In the genomic region with DNA sequence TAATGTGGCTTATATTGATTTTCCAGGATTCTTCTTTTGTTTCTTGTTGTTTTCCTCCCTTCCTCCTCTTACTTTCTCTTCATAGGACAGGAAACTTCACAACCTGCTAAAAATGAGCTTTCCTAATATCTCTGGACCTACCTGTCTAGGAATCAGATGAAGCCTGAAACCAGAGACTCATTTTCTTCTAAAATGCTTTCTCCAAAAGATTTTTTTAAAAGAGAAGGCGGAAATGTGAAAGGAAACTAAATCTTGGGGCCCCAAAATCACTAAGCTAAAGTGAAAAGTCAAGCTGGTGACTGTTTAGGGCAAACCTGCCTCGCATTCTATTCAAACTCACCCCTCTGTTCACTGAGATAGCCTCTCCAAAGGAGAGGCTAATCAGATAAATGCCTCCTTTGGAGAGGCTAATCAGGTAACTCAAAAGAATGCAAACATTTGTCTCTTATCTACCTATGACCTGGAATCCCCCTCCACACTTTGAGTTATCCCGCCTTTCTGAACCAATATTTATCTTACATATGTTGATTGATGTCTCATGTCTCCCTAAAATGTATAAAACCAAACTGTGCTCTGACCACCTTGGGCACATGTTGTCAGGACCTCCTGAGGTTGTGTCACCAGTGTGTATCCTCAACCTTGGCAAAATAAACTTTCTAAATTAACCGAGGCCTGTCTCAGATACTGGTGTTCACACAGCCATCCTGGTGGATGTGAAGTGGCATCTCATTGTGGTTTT, we compare ENCODE assay signal across 16 cellular contexts.
DNase-seq lines count a peak whose midpoint lies in the region; ATAC-seq and TF ChIP-seq lines count a peak whose summit lies in the region.
"Had no signal": no experiment of that assay in that cellular context is flagged by ENCODE, and none has a peak within 500 bp of the region (broad histone marks: within the 10 kb centered on the region; RNA-seq: fewer than 3 reads in every experiment).

No MANE protein-coding gene starts in this region.

- DNase-seq in Caco-2, result peak; percentile 58 to 64
- DNase-seq in GM23338 (ENCODE audit: low spot score), result no peak
- no peak for DNase-seq in WTC11 (ENCODE audit: low spot score)
- no peak for DNase-seq in endodermal cell
- DNase-seq in NCI-H2081 treated with DMSO at 0.1 percent for 48 hours (lab: John Stamatoyannopoulos, UW), result no peak
- DNase-seq in effector memory CD8-positive, alpha-beta T cell, result no peak
- DNase-seq in NCI-H1105 treated with DMSO at 0.1 percent for 48 hours (lab: John Stamatoyannopoulos, UW), result no peak
- DNase-seq: CD8-positive, alpha-beta T cell; COR-L47; DMS79; GDM1; IMR-90; KG1 had no signal

- no peaks in the 10 kb centered on the region for H3K79me2 ChIP-seq in GM23338 (replicated peaks; ENCODE audit: insufficient read depth)

- H3K9ac ChIP-seq in endodermal cell (ENCODE audit: extremely low read depth, low read length, poor library complexity, severe bottlenecking), result no peak overlapping the region
- H3K9ac ChIP-seq: BLaER1 treated with 17β-estradiol and CSF1 and Interleukin-3, amounts not matched to agents 10 nM and 100 nM had no signal

- H3K27me3 Mint-ChIP-seq in Caco-2 (ENCODE audit: insufficient read depth, unreplicated experiment), result no peaks in the 10 kb centered on the region
- no peaks in the 10 kb centered on the region for H3K27me3 Mint-ChIP-seq in GM23338 (ENCODE audit: insufficient read depth, low read depth, poor library complexity)
- H3K27me3 Mint-ChIP-seq in WTC11 (ENCODE audit: low read depth), result no peaks in the 10 kb centered on the region; the same call in 1 of the 2 replicates
- no peaks in the 10 kb centered on the region for H3K27me3 Mint-ChIP-seq in endodermal cell (ENCODE audit: insufficient read depth)
- H3K27me3 Mint-ChIP-seq in effector memory CD8-positive, alpha-beta T cell, result no peaks in the 10 kb centered on the region
- H3K27me3 Mint-ChIP-seq: B cell had no signal

- H3K4me2 ChIP-seq in GM23338, result no peak overlapping the region
- H3K4me2 ChIP-seq: BLaER1 treated with 17β-estradiol and CSF1 and Interleukin-3, amounts not matched to agents 10 nM and 100 nM had no signal

- H3K36me3 Mint-ChIP-seq in Caco-2 (ENCODE audit: insufficient read depth, unreplicated experiment) (peaks cover 17% of the 10 kb centered on the region), GM23338 (ENCODE audit: low read depth) (peaks cover 48% of the 10 kb centered on the region; the same call in 2 of the 3 replicates), WTC11 (peaks cover 58% of the 10 kb centered on the region), endodermal cell (ENCODE audit: low read depth) (peaks cover 3% of the 10 kb centered on the region)
- no peaks in the 10 kb centered on the region for H3K36me3 Mint-ChIP-seq in effector memory CD8-positive, alpha-beta T cell (ENCODE audit: insufficient read depth)

- 76 to 84% methylated on average over 2 to 4 of the region's 4 CpGs for WGBS in endodermal cell (ENCODE audit: insufficient coverage in 1 of 2, insufficient read length in 1 of 2), 2 experiments

- H3K36me3 ChIP-seq in Caco-2 (ENCODE audit: control insufficient read depth, insufficient read depth, low read length) (no peaks in the 10 kb centered on the region), GM23338 (ENCODE audit: insufficient read depth) (peaks cover 10% of the 10 kb centered on the region), endodermal cell (ENCODE audit: control insufficient read depth, insufficient read depth, low read length) (no peaks in the 10 kb centered on the region)
- H3K36me3 ChIP-seq: BLaER1 treated with 17β-estradiol and CSF1 and Interleukin-3, amounts not matched to agents 10 nM and 100 nM; HAP-1 had no signal

- H3K9me3 ChIP-seq in Caco-2 (peaks cover 30% of the 10 kb centered on the region), endodermal cell (ENCODE audit: control insufficient read depth, low read length) (peaks cover 60% of the 10 kb centered on the region)

- no peaks in the 10 kb centered on the region for H4K20me1 ChIP-seq in GM23338 (replicated peaks; ENCODE audit: insufficient read depth)
- H4K20me1 ChIP-seq: BLaER1 treated with 17β-estradiol and CSF1 and Interleukin-3, amounts not matched to agents 10 nM and 100 nM had no signal

- ATAC-seq in GM23338 (no peak), WTC11 (no peak)
- ATAC-seq in effector memory CD8-positive, alpha-beta T cell (replicated peaks), result no peak
- ATAC-seq: CD8-positive, alpha-beta T cell had no signal

- peak overlapping the region; percentile 24; the same call in 1 of the 2 replicates for H2AFZ ChIP-seq in GM23338

- BruUV-seq in Caco-2 (replicated peaks; lab: Mats Ljungman, UMichigan), result no TSS peak

- no peaks in the 10 kb centered on the region for H3F3A ChIP-seq in GM23338 (replicated peaks; ENCODE audit: low read depth)

- intact Hi-C loops in Caco-2 (cut with micrococcal nuclease; ENCODE audit: unreplicated experiment), result loop anchor here (1.0 to 5.0 kb wide), 4 partner anchors 18 to 118 kb away; a partner anchor contains a TSS

- no peaks in the 10 kb centered on the region for H3K27me3 ChIP-seq in Caco-2 (replicated peaks; ENCODE audit: control insufficient read depth, insufficient read depth, low read length)
- no peaks in the 10 kb centered on the region for H3K27me3 ChIP-seq in GM23338 (ENCODE audit: insufficient read depth)
- no peaks in the 10 kb centered on the region for H3K27me3 ChIP-seq in endodermal cell (ENCODE audit: control insufficient read depth, insufficient read depth, low read length, poor library complexity, severe bottlenecking)
- H3K27me3 ChIP-seq: BLaER1 treated with 17β-estradiol and CSF1 and Interleukin-3, amounts not matched to agents 10 nM and 100 nM had no signal

- peak overlapping the region; percentile 57 for H3K4me3 Mint-ChIP-seq in Caco-2 (ENCODE audit: unreplicated experiment)
- H3K4me3 Mint-ChIP-seq in GM23338, result no peak overlapping the region
- no peak overlapping the region for H3K4me3 Mint-ChIP-seq in WTC11
- H3K4me3 Mint-ChIP-seq in endodermal cell, result no peak overlapping the region
- no peak overlapping the region for H3K4me3 Mint-ChIP-seq in effector memory CD8-positive, alpha-beta T cell
- H3K4me3 Mint-ChIP-seq: B cell; CD8-positive, alpha-beta T cell had no signal

- peaks cover 19% of the 10 kb centered on the region for H3K9me3 Mint-ChIP-seq in Caco-2 (ENCODE audit: unreplicated experiment)
- H3K9me3 Mint-ChIP-seq in GM23338, result peaks cover 62% of the 10 kb centered on the region
- H3K9me3 Mint-ChIP-seq in WTC11, result peaks cover 44% of the 10 kb centered on the region
- H3K9me3 Mint-ChIP-seq in endodermal cell, result peaks cover 63% of the 10 kb centered on the region
- peaks cover 0 to 1% of the 10 kb centered on the region in 2 donors for H3K9me3 Mint-ChIP-seq in effector memory CD8-positive, alpha-beta T cell

- no peak overlapping the region for H3K4me3 ChIP-seq in Caco-2 (ENCODE audit: low read depth, low read length)
- H3K4me3 ChIP-seq in GM23338, result no peak overlapping the region
- peak overlapping the region; percentile 66 for H3K4me3 ChIP-seq in endodermal cell (ENCODE audit: low read length)
- H3K4me3 ChIP-seq: BLaER1 treated with 17β-estradiol and CSF1 and Interleukin-3, amounts not matched to agents 10 nM and 100 nM; HAP-1 had no signal

- POLR2A ChIA-PET in Caco-2 (lab: Charles Lee), result interaction anchor here (0.6 to 2.0 kb wide), 3 partner anchors 17 to 963 kb away, joined by 6 to 13 read pairs (median 9); no protein-coding TSS in a partner anchor
- POLR2A ChIA-PET in WTC11 (lab: Charles Lee), result no interaction called here

- H3K4me1 ChIP-seq in Caco-2, result peaks cover 25% of the 10 kb centered on the region
- H3K4me1 ChIP-seq in GM23338 (ENCODE audit: insufficient read depth), result no peaks in the 10 kb centered on the region
- no peaks in the 10 kb centered on the region for H3K4me1 ChIP-seq in endodermal cell (ENCODE audit: control insufficient read depth, insufficient read depth, low read length)
- H3K4me1 ChIP-seq: HAP-1 had no signal

- H3K9me2 ChIP-seq in GM23338 (ENCODE audit: insufficient read depth), result no peaks in the 10 kb centered on the region

- H3K27ac Mint-ChIP-seq in Caco-2 (ENCODE audit: unreplicated experiment) (peak overlapping the region; percentile 88), GM23338 (no peak overlapping the region), WTC11 (no peak overlapping the region), endodermal cell (no peak overlapping the region)
- no peak overlapping the region for H3K27ac Mint-ChIP-seq in effector memory CD8-positive, alpha-beta T cell
- H3K27ac Mint-ChIP-seq: B cell; CD8-positive, alpha-beta T cell had no signal

- CTCF ChIA-PET in Caco-2 (lab: Charles Lee), result interaction anchor here (1.2 kb wide), 1 partner anchor 73 kb away, joined by 9 read pairs; a partner anchor contains a TSS
- CTCF ChIA-PET in WTC11 (lab: Charles Lee), result interaction anchor here (0.7 kb wide), 1 partner anchor 18 kb away, joined by 4 read pairs; no protein-coding TSS in a partner anchor

- H3K4me1 Mint-ChIP-seq in Caco-2 (ENCODE audit: low read depth, unreplicated experiment), result peaks cover 22% of the 10 kb centered on the region
- no peaks in the 10 kb centered on the region for H3K4me1 Mint-ChIP-seq in GM23338
- H3K4me1 Mint-ChIP-seq in WTC11, result no peaks in the 10 kb centered on the region
- H3K4me1 Mint-ChIP-seq in endodermal cell, result peaks cover 2% of the 10 kb centered on the region
- no peaks in the 10 kb centered on the region for H3K4me1 Mint-ChIP-seq in effector memory CD8-positive, alpha-beta T cell (ENCODE audit: low read depth in 2 of 2)

- H3K27ac ChIP-seq in GM23338 (ENCODE audit: low read depth) (no peak overlapping the region), endodermal cell (ENCODE audit: low read depth, low read length) (no peak overlapping the region)
- H3K27ac ChIP-seq: BLaER1 treated with 17β-estradiol and CSF1 and Interleukin-3, amounts not matched to agents 10 nM and 100 nM had no signal

- TF ChIP-seq CTCF in Caco-2 (IDR thresholded peaks at IDR 0.05; ENCODE audit: insufficient read depth in 1 of 2, low read depth in 1 of 2, low read length in 1 of 2, severe bottlenecking in 1 of 2, unreplicated experiment in 1 of 2) (no peak), GM23338 (conservative IDR thresholded peaks at IDR 0.05; ENCODE audit: low read depth in 2 of 2) (no peak), WTC11 (IDR thresholded peaks at IDR 0.05) (no peak), endodermal cell (conservative IDR thresholded peaks at IDR 0.05) (no peak)

TF ChIP-seq in WTC11, 78 proteins besides CTCF, POLR2A, EP300 and RAD21:
- TF ChIP-seq ZNF317 (CRISPR knock-in tag; IDR thresholded peaks at IDR 0.05; ENCODE audit: borderline replicate concordance, low read depth), result no peak
- 0 out of 2 replicates have a peak, but pooled peaks have one; percentile 34 for TF ChIP-seq GABPB1 (CRISPR knock-in tag; IDR thresholded peaks at IDR 0.05)

Comparison
In these comparisons a context has a peak if more than half of its experiments do, and no peak if none do; other contexts are left out.
1. DNase-seq: peak in Caco-2 (2 of 2); none in GM23338 (single experiment), WTC11 (single experiment), endodermal cell (single experiment), NCI-H2081 treated with DMSO at 0.1 percent for 48 hours (single experiment), effector memory CD8-positive, alpha-beta T cell (0 of 3) and NCI-H1105 treated with DMSO at 0.1 percent for 48 hours (single experiment).